20 cellular contexts compared by ENCODE assay signal in genomic region chr17:6422654-6423241, GRCh38. TPM values are rescaled to one million over a fixed set of nuclear protein-coding genes. Genes with fewer than 3 reads are reported as not detected.
"Had no signal": no experiment of that assay in that cellular context is flagged by ENCODE, and none has a peak within 500 bp of the region (broad histone marks: within the 10 kb centered on the region; RNA-seq: fewer than 3 reads in every experiment).

No MANE protein-coding gene starts in this region.

- FAIRE-seq: small intestine had no signal

- H3K9me3 ChIP-seq: lower lobe of right lung, prostate gland, suprapubic skin had no signal

- H3K27ac Mint-ChIP-seq: activated CD4-positive, alpha-beta T cell treated with anti-CD3 and anti-CD28 coated beads, Interleukin-2, amount 10 ng/mL, durations not matched to agents 7 days and 5 days; activated CD8-positive, alpha-beta T cell treated with anti-CD3 and anti-CD28 coated beads, Interleukin-2, amount 10 ng/mL, durations not matched to agents 7 days and 5 days; activated naive CD4-positive, alpha-beta T cell treated with anti-CD3 and anti-CD28 coated beads for 36 hours; activated T-cell treated with anti-CD3 and anti-CD28 coated beads, Interleukin-2, amount 50 U/mL, for 24 hours; activated T-helper 2 cell treated with anti-CD3 and anti-CD28 coated beads, Interferon-gamma antibody, Interleukin-2, Interleukin-4, amounts not matched to agents 10 μg/mL and 5 μg/mL and 100 μg/mL, durations not matched to agents 14 hours and 24 hours and 36 hours; nephron progenitor cell; stimulated activated naive CD8-positive, alpha-beta T cell treated with anti-CD3 and anti-CD28 coated beads, Interleukin-15, amount 100 ng/mL, for 72 hours had no signal

- H3K36me3 ChIP-seq: lower lobe of right lung, prostate gland, suprapubic skin had no signal

- H3K36me3 Mint-ChIP-seq: brain had no signal

- H3K27ac ChIP-seq: dorsolateral prefrontal cortex, foreskin keratinocyte, hepatocyte, lower lobe of right lung, prostate gland, suprapubic skin had no signal

- H3K9me3 Mint-ChIP-seq: activated CD4-positive, alpha-beta T cell treated with anti-CD3 and anti-CD28 coated beads, Interleukin-2, amount 10 ng/mL, durations not matched to agents 7 days and 5 days; activated naive CD4-positive, alpha-beta T cell treated with anti-CD3 and anti-CD28 coated beads for 36 hours; activated T-cell treated with anti-CD3 and anti-CD28 coated beads, Interleukin-2, amount 50 U/mL, for 24 hours; activated T-helper 2 cell treated with anti-CD3 and anti-CD28 coated beads, Interferon-gamma antibody, Interleukin-2, Interleukin-4, amounts not matched to agents 10 μg/mL and 5 μg/mL and 100 μg/mL, durations not matched to agents 14 hours and 24 hours and 36 hours; nephron progenitor cell; stimulated activated naive CD8-positive, alpha-beta T cell treated with anti-CD3 and anti-CD28 coated beads, Interleukin-15, amount 100 ng/mL, for 72 hours had no signal

- H3K4me2 ChIP-seq: hepatocyte had no signal

- H2AFZ ChIP-seq: hepatocyte had no signal

- H3K4me3 ChIP-seq: dorsolateral prefrontal cortex, hepatocyte, lower lobe of right lung, prostate gland, suprapubic skin had no signal

- H3K4me3 Mint-ChIP-seq: activated CD4-positive, alpha-beta T cell treated with anti-CD3 and anti-CD28 coated beads, Interleukin-2, amount 10 ng/mL, durations not matched to agents 7 days and 5 days; activated CD8-positive, alpha-beta T cell treated with anti-CD3 and anti-CD28 coated beads, Interleukin-2, amount 10 ng/mL, durations not matched to agents 7 days and 5 days; activated naive CD4-positive, alpha-beta T cell treated with anti-CD3 and anti-CD28 coated beads for 36 hours; activated T-cell treated with anti-CD3 and anti-CD28 coated beads, Interleukin-2, amount 50 U/mL, for 24 hours; brain; nephron progenitor cell; stimulated activated naive CD8-positive, alpha-beta T cell treated with anti-CD3 and anti-CD28 coated beads, Interleukin-15, amount 100 ng/mL, for 72 hours had no signal

- H3K79me2 ChIP-seq: hepatocyte had no signal

- H3K4me1 ChIP-seq: lower lobe of right lung, prostate gland had no signal

- H3K27me3 ChIP-seq: dorsolateral prefrontal cortex, hepatocyte had no signal

RNA-seq across cellular contexts. Expression of gene AIPL1, which starts 12.2 kb away (rescaled TPM):
- total RNA-seq: activated CD4-positive, alpha-beta T cell treated with anti-CD3 and anti-CD28 coated beads, Interleukin-2, amount 10 ng/mL, durations not matched to agents 7 days and 5 days; activated CD8-positive, alpha-beta T cell treated with anti-CD3 and anti-CD28 coated beads, Interleukin-2, amount 10 ng/mL, durations not matched to agents 7 days and 5 days; activated naive CD4-positive, alpha-beta T cell treated with anti-CD3 and anti-CD28 coated beads for 36 hours; activated T-helper 2 cell treated with anti-CD3 and anti-CD28 coated beads, Interferon-gamma antibody, Interleukin-2, Interleukin-4, amounts not matched to agents 10 μg/mL and 5 μg/mL and 100 μg/mL, durations not matched to agents 14 hours and 24 hours and 36 hours; epithelial cell of proximal tubule; fibroblast of lung; foreskin keratinocyte; hepatocyte; lower lobe of right lung; omental fat pad; prostate gland; right cardiac atrium; suprapubic skin had no signal
- polyA plus RNA-seq: foreskin keratinocyte, hepatocyte, keratinocyte, right cardiac atrium, small intestine had no signal
